In the genomic region with DNA sequence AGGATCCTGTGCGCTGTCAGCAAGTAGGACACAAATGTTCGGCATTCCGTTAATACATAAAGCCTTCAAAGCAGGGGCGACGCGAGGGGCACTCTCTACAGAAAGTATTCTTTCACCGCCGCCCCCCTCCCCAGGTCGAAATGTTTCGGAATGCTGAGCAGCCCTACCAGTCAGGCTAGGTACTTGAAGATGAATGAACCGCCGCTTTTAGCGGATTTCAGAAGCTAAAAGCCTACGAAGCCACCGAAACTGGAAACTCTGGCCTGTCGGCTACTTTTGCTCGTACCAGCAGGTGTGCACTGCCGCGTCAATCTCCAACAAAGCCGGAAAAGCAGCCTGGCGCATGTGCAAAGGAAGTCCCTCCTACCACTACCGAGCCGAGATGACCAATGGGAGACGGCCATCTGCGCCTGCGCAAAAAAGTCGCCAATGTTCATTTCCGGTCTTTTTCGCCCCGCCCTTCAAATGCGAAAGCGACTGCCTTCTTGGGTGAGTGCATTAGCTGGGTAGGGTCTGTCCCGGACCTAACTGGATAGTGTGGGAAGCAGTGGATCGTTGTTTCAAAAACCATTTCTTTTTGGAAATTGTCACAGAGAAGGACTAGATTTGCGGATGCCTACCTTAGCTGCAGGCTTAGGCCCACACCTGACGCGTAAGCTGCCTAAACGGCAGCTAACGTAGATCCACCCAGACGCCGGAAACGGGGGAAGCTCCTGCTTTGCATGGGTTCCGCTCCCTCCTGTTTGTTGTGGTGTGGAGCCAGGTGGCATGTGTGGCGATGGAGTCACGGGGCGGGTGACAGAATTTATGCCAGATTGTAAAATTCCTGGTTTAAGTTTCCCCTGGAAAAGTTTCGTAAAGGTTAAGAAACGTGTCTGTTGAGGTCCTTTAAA, we compare ENCODE assay signal across 8 cellular contexts. TPM values are rescaled to one million over a fixed set of nuclear protein-coding genes. Genes with fewer than 3 reads are reported as not detected.
DNase-seq lines count a peak whose midpoint lies in the region; ATAC-seq and TF ChIP-seq lines count a peak whose summit lies in the region.

A gene (minus strand): TSS at position 301 of the 893 bp plus-strand sequence. CDS start 534 bp downstream, outside the sequence.

- POLR2A ChIA-PET in activated CD4-positive, alpha-beta T cell treated with anti-CD3 and anti-CD28 coated beads, Interleukin-2, amount 10 ng/mL, durations not matched to agents 7 days and 5 days (lab: Charles Lee), result interaction anchor here (0.6 to 1.2 kb wide), 4 partner anchors 30 to 264 kb away, joined by 4 to 5 read pairs (median 4); a partner anchor contains a TSS

- peak within 1 kb of the TSS; percentile 87 for H3K4me3 Mint-ChIP-seq in activated CD4-positive, alpha-beta T cell treated with anti-CD3 and anti-CD28 coated beads, Interleukin-2, amount 10 ng/mL, durations not matched to agents 7 days and 5 days
- H3K4me3 Mint-ChIP-seq in memory B cell, result peak within 1 kb of the TSS; percentile 91

- no peak for TF ChIP-seq CTCF in AG09309 (IDR thresholded peaks at IDR 0.05; ENCODE audit: control insufficient read depth, insufficient read depth, low read depth, low read length, missing control alignments)

- ATAC-seq in GM19351 (IDR thresholded peaks at IDR 0.05; ENCODE audit: unreplicated experiment) (peak; percentile 80), HG03521 (IDR thresholded peaks at IDR 0.05; ENCODE audit: unreplicated experiment) (peak; percentile 82), memory B cell (ENCODE audit: low read depth) (peak; percentile 86)

- CTCF ChIA-PET in activated CD4-positive, alpha-beta T cell treated with anti-CD3 and anti-CD28 coated beads, Interleukin-2, amount 10 ng/mL, durations not matched to agents 7 days and 5 days (lab: Charles Lee), result interaction anchor here (0.8 to 4.0 kb wide), 7 partner anchors 9 to 148 kb away, joined by 3 to 14 read pairs (median 4); a partner anchor contains a TSS

- H3K27ac Mint-ChIP-seq in activated CD4-positive, alpha-beta T cell treated with anti-CD3 and anti-CD28 coated beads, Interleukin-2, amount 10 ng/mL, durations not matched to agents 7 days and 5 days, result peak within 1 kb of the TSS; percentile 98
- peak within 1 kb of the TSS; percentile 99 for H3K27ac Mint-ChIP-seq in memory B cell

- H3K27me3 Mint-ChIP-seq in activated CD4-positive, alpha-beta T cell treated with anti-CD3 and anti-CD28 coated beads, Interleukin-2, amount 10 ng/mL, durations not matched to agents 7 days and 5 days, result no peaks in the 10 kb centered on the region
- no peaks in the 10 kb centered on the region for H3K27me3 Mint-ChIP-seq in memory B cell

- peak; percentile 93 for DNase-seq in AG09309 (ENCODE audit: low read depth)
- DNase-seq in activated CD4-positive, alpha-beta T cell treated with anti-CD3 and anti-CD28 coated beads, Interleukin-2, amount 10 ng/mL, durations not matched to agents 7 days and 5 days, result peak; percentile 99
- peak; percentile 98 for DNase-seq in effector CD4-positive, alpha-beta T cell
- peak; percentile 98 for DNase-seq in memory B cell (ENCODE audit: low spot score in 2 of 2)
- DNase-seq in stimulated activated CD8-positive, alpha-beta memory T cell treated with anti-CD3 and anti-CD28 coated beads, Interleukin-15, amount 100 ng/mL, for 1 hour (ENCODE audit: low read depth), result peak; percentile 98
- DNase-seq in NCI-H2196 treated with DMSO at 0.1 percent for 48 hours (lab: John Stamatoyannopoulos, UW; ENCODE audit: unreplicated experiment), result no peak

- H3K9me3 Mint-ChIP-seq in activated CD4-positive, alpha-beta T cell treated with anti-CD3 and anti-CD28 coated beads, Interleukin-2, amount 10 ng/mL, durations not matched to agents 7 days and 5 days, result no peaks in the 10 kb centered on the region
- no peaks in the 10 kb centered on the region for H3K9me3 Mint-ChIP-seq in memory B cell

- H3K36me3 Mint-ChIP-seq in activated CD4-positive, alpha-beta T cell treated with anti-CD3 and anti-CD28 coated beads, Interleukin-2, amount 10 ng/mL, durations not matched to agents 7 days and 5 days (ENCODE audit: low read depth), result peaks cover 33% of the 10 kb centered on the region
- H3K36me3 Mint-ChIP-seq in memory B cell, result peaks cover 13% of the 10 kb centered on the region

- peak within 1 kb of the TSS; percentile 86 for H3K4me3 ChIP-seq in AG09309 (ENCODE audit: control insufficient read depth, low read depth, low read length)

- H3K4me1 Mint-ChIP-seq in activated CD4-positive, alpha-beta T cell treated with anti-CD3 and anti-CD28 coated beads, Interleukin-2, amount 10 ng/mL, durations not matched to agents 7 days and 5 days, result peaks cover 42% of the 10 kb centered on the region
- peaks cover 30% of the 10 kb centered on the region for H3K4me1 Mint-ChIP-seq in memory B cell

RNA-seq across cellular contexts. Expression of the gene that starts here (rescaled TPM):
- total RNA-seq in activated CD4-positive, alpha-beta T cell treated with anti-CD3 and anti-CD28 coated beads, Interleukin-2, amount 10 ng/mL, durations not matched to agents 7 days and 5 days, result 1 to 10 TPM; 5.1 to 5.8 TPM
